In the genomic region with DNA sequence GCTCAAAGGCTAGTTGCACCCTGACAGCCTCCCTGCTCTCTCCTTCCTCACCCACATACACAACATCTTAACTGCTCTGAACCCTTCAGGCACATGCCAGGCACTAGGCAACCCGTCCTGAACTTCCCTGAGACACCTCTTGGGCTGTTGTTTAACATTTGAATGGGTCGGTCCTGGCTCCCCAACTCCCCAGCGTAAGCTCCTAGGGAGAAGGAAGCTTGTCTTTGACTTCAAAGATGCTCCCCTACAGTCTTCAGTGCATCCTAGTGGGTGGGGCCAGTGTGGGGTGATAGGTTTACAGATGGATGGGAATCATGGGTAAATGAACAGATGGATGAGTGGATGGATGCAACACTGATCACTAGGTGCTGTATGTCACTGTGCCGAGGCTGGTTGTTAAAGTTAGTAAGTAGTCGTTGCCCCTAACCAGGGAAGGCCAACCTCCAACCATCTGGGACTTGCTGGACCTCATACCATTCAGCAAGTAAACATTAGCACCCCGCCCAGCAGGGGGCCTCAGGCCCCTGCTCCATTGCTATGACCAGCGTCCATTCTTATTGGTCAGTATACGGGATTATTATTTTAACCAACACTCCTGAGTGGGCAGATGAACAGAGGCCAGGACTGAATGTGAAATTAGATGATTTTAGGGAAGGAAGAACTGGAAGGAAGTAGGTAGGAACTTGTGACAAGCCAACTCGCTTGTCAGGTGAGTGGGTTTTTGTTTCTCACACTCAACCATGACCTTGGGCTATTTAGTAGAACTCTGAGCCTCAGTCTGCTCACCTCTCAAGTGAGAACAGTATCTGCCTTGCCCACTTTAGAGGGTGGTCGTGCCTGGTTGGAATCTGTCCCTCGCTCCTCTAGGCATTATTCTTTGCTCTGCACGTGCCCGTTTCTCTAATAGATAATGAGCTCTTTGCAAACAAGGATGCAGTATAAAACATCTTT, we compare ENCODE assay signal across 8 cellular contexts.
DNase-seq lines count a peak whose midpoint lies in the region; ATAC-seq, FAIRE-seq and TF ChIP-seq lines count a peak whose summit lies in the region.

No MANE protein-coding gene starts in this region.

- ATAC-seq in GM19452 (IDR thresholded peaks at IDR 0.05; ENCODE audit: unreplicated experiment) = no peak

- 50% methylated on average over 13 of the region's 13 CpGs for WGBS in ovary, 3 donors

- no peaks in the 10 kb centered on the region for H3K27me3 ChIP-seq in ovary

- no peak for DNase-seq in D721Med (ENCODE audit: insufficient read length, low spot score)
- peak; percentile 50 for DNase-seq in HCEC 1CT
- DNase-seq in SK-N-DZ (ENCODE audit: low spot score) = peak; percentile 61
- peak; percentile 81 for DNase-seq in fibroblast of villous mesenchyme (ENCODE audit: low read depth)
- peak; percentile 45 to 80 (median 73) for DNase-seq in ovary
- DNase-seq in central memory CD4-positive, alpha-beta T cell = no peak
- DNase-seq in NCI-H2227 treated with DMSO at 0.1 percent for 48 hours (lab: John Stamatoyannopoulos, UW) = no peak

- H3K9me3 ChIP-seq in ovary = no peaks in the 10 kb centered on the region

- TF ChIP-seq CTCF in D721Med (IDR thresholded peaks at IDR 0.05; ENCODE audit: insufficient read depth, missing control alignments) (peak; percentile 31), fibroblast of villous mesenchyme (IDR thresholded peaks at IDR 0.05; ENCODE audit: insufficient read depth, low read depth, low read length) (peak; percentile 81), ovary (IDR thresholded peaks at IDR 0.05) (peak; percentile 19 to 53 (median 45))

- H3K4me1 ChIP-seq in ovary (ENCODE audit: insufficient read depth) = no peaks in the 10 kb centered on the region

- no peak for TF ChIP-seq POLR2A in ovary (IDR thresholded peaks at IDR 0.05)

- no peak for TF ChIP-seq EP300 in ovary (IDR thresholded peaks at IDR 0.05)

- FAIRE-seq in D721Med (lab: Jason Lieb, UNC) = no peak

- H3K4me3 ChIP-seq in fibroblast of villous mesenchyme (ENCODE audit: low read depth, low read length) = no peak overlapping the region
- H3K4me3 ChIP-seq in ovary = no peak overlapping the region

- intact Hi-C loops in ovary (cut with DNase I) = loop anchor here in 1 of 4 donors (10.0 kb wide), 1 partner anchor 132 kb away; no protein-coding TSS in a partner anchor

- no peak overlapping the region for H3K27ac ChIP-seq in ovary

- H3K36me3 ChIP-seq in ovary = no peaks in the 10 kb centered on the region

Comparison
In these comparisons a context has a peak if more than half of its experiments do, and no peak if none do; other contexts are left out.
1. DNase-seq: peak in HCEC 1CT (single experiment), SK-N-DZ (single experiment), fibroblast of villous mesenchyme (single experiment) and ovary (5 of 5); none in D721Med (single experiment), central memory CD4-positive, alpha-beta T cell (single experiment) and NCI-H2227 treated with DMSO at 0.1 percent for 48 hours (single experiment).
2. CTCF ChIP-seq: peak in every context shown above with its lines; median percentile 81 in fibroblast of villous mesenchyme; 45 in ovary; 31 in D721Med.